ENCODE assay signal across 8 cellular contexts in genomic region chr3:5011555-5012256, GRCh38. TPM values are rescaled to one million over a fixed set of nuclear protein-coding genes. Genes with fewer than 3 reads are reported as not detected.
A peak's percentile ranks its signal among the peaks of the same experiment; 100 is the strongest.
DNase-seq lines count a peak whose midpoint lies in the region; ATAC-seq and FAIRE-seq lines count a peak whose summit lies in the region.

No MANE protein-coding gene starts in this region.

- FAIRE-seq in GM19239 (lab: Jason Lieb, UNC) = peak; percentile 80

- no peak overlapping the region for H3K4me3 Mint-ChIP-seq in CD4-positive, CD25-positive, alpha-beta regulatory T cell
- no peak overlapping the region for H3K4me3 Mint-ChIP-seq in activated T-helper 2 cell treated with anti-CD3 and anti-CD28 coated beads, Interferon-gamma antibody, Interleukin-2, Interleukin-4, amounts not matched to agents 10 μg/mL and 5 μg/mL and 100 μg/mL, durations not matched to agents 14 hours and 24 hours and 36 hours (ENCODE audit: low read depth)

- H3K27me3 ChIP-seq in CD4-positive, CD25-positive, alpha-beta regulatory T cell (ENCODE audit: control insufficient read depth, insufficient read depth, low read length) = no peaks in the 10 kb centered on the region
- no peaks in the 10 kb centered on the region for H3K27me3 ChIP-seq in effector memory CD4-positive, alpha-beta T cell (replicated peaks; ENCODE audit: control insufficient read depth, insufficient read depth, low read length, poor library complexity, severe bottlenecking)

- H3K27ac ChIP-seq in CD4-positive, CD25-positive, alpha-beta regulatory T cell (ENCODE audit: insufficient read depth, low read length, poor library complexity, severe bottlenecking) = no peak overlapping the region
- no peak overlapping the region for H3K27ac ChIP-seq in effector memory CD4-positive, alpha-beta T cell (ENCODE audit: insufficient read depth, low read length, poor library complexity, severe bottlenecking)

- peaks cover 12% of the 10 kb centered on the region for H3K27me3 Mint-ChIP-seq in CD4-positive, CD25-positive, alpha-beta regulatory T cell
- H3K27me3 Mint-ChIP-seq in activated T-helper 2 cell treated with anti-CD3 and anti-CD28 coated beads, Interferon-gamma antibody, Interleukin-2, Interleukin-4, amounts not matched to agents 10 μg/mL and 5 μg/mL and 100 μg/mL, durations not matched to agents 14 hours and 24 hours and 36 hours (ENCODE audit: low read depth) = no peaks in the 10 kb centered on the region

- peaks cover 9% of the 10 kb centered on the region for H3K4me1 ChIP-seq in CD4-positive, CD25-positive, alpha-beta regulatory T cell (ENCODE audit: control insufficient read depth, insufficient read depth, low read length, poor library complexity, severe bottlenecking)
- H3K4me1 ChIP-seq in effector memory CD4-positive, alpha-beta T cell (ENCODE audit: control insufficient read depth, insufficient read depth, low read length, poor library complexity, severe bottlenecking) = peaks cover 22% of the 10 kb centered on the region

- H3K9me3 Mint-ChIP-seq in CD4-positive, CD25-positive, alpha-beta regulatory T cell = no peaks in the 10 kb centered on the region
- no peaks in the 10 kb centered on the region for H3K9me3 Mint-ChIP-seq in activated T-helper 2 cell treated with anti-CD3 and anti-CD28 coated beads, Interferon-gamma antibody, Interleukin-2, Interleukin-4, amounts not matched to agents 10 μg/mL and 5 μg/mL and 100 μg/mL, durations not matched to agents 14 hours and 24 hours and 36 hours

- ATAC-seq in CD4-positive, CD25-positive, alpha-beta regulatory T cell (ENCODE audit: low read depth in 2 of 2) = peak; percentile 34 to 40
- peak; percentile 58 for ATAC-seq in HG03159 (IDR thresholded peaks at IDR 0.05; ENCODE audit: unreplicated experiment)

- no peak overlapping the region for H3K4me3 ChIP-seq in CD4-positive, CD25-positive, alpha-beta regulatory T cell (ENCODE audit: low read depth, low read length)
- H3K4me3 ChIP-seq in effector memory CD4-positive, alpha-beta T cell (ENCODE audit: insufficient read depth, low read depth, low read length, poor library complexity, severe bottlenecking) = no peak overlapping the region

- intact Hi-C loops in activated T-helper 2 cell treated with anti-CD3 and anti-CD28 coated beads, Interferon-gamma antibody, Interleukin-2, Interleukin-4, amounts not matched to agents 10 μg/mL and 5 μg/mL and 100 μg/mL, durations not matched to agents 14 hours and 24 hours and 36 hours (cut with micrococcal nuclease) = no loop called here

- H3K36me3 ChIP-seq in CD4-positive, CD25-positive, alpha-beta regulatory T cell (ENCODE audit: control insufficient read depth, insufficient read depth, low read length) = no peaks in the 10 kb centered on the region
- no peaks in the 10 kb centered on the region for H3K36me3 ChIP-seq in effector memory CD4-positive, alpha-beta T cell (ENCODE audit: control insufficient read depth, insufficient read depth, low read length)

- H3K36me3 Mint-ChIP-seq in CD4-positive, CD25-positive, alpha-beta regulatory T cell = no peaks in the 10 kb centered on the region
- H3K36me3 Mint-ChIP-seq in activated T-helper 2 cell treated with anti-CD3 and anti-CD28 coated beads, Interferon-gamma antibody, Interleukin-2, Interleukin-4, amounts not matched to agents 10 μg/mL and 5 μg/mL and 100 μg/mL, durations not matched to agents 14 hours and 24 hours and 36 hours (ENCODE audit: low read depth) = no peaks in the 10 kb centered on the region

- H3K27ac Mint-ChIP-seq in CD4-positive, CD25-positive, alpha-beta regulatory T cell = no peak overlapping the region
- peak overlapping the region; percentile 13 for H3K27ac Mint-ChIP-seq in activated T-helper 2 cell treated with anti-CD3 and anti-CD28 coated beads, Interferon-gamma antibody, Interleukin-2, Interleukin-4, amounts not matched to agents 10 μg/mL and 5 μg/mL and 100 μg/mL, durations not matched to agents 14 hours and 24 hours and 36 hours

- no peak for DNase-seq in CD4-positive, CD25-positive, alpha-beta regulatory T cell
- DNase-seq in GM19239 (ENCODE audit: insufficient read length, low spot score) (no peak), NCI-H1417 (lab: John Stamatoyannopoulos, UW) (no peak), GOT3 (lab: John Stamatoyannopoulos, UW) (no peak)
- no peak for DNase-seq in activated T-helper 2 cell treated with anti-CD3 and anti-CD28 coated beads, Interferon-gamma antibody, Interleukin-2, Interleukin-4, amounts not matched to agents 10 μg/mL and 5 μg/mL and 100 μg/mL, durations not matched to agents 14 hours and 24 hours and 36 hours (ENCODE audit: low spot score)
- no peak for DNase-seq in stimulated activated CD4-positive, alpha-beta T cell treated with anti-CD3 and anti-CD28 coated beads, Interleukin-15, amount 100 ng/mL, for 24 hours
- DNase-seq in effector memory CD4-positive, alpha-beta T cell = no peak

- no peaks in the 10 kb centered on the region for H3K9me3 ChIP-seq in CD4-positive, CD25-positive, alpha-beta regulatory T cell (ENCODE audit: control insufficient read depth in 2 of 2, low read length in 2 of 2)
- H3K9me3 ChIP-seq in effector memory CD4-positive, alpha-beta T cell (ENCODE audit: control insufficient read depth, low read length) = no peaks in the 10 kb centered on the region

- H3K4me1 Mint-ChIP-seq in CD4-positive, CD25-positive, alpha-beta regulatory T cell = peaks cover 0 to 23% (median 8%) of the 10 kb centered on the region in 4 donors
- H3K4me1 Mint-ChIP-seq in activated T-helper 2 cell treated with anti-CD3 and anti-CD28 coated beads, Interferon-gamma antibody, Interleukin-2, Interleukin-4, amounts not matched to agents 10 μg/mL and 5 μg/mL and 100 μg/mL, durations not matched to agents 14 hours and 24 hours and 36 hours (ENCODE audit: low read depth) = peaks cover 61% of the 10 kb centered on the region

RNA-seq across cellular contexts. Expression of gene BHLHE40, which starts 32.5 kb away (rescaled TPM):
- 44.4 TPM for total RNA-seq in CD4-positive, CD25-positive, alpha-beta regulatory T cell
- 1 to 10 TPM in 1 of 4 donors, under 1 TPM in 3; 0.65 to 1.2 (median 0.71) TPM for polyA plus RNA-seq in CD4-positive, CD25-positive, alpha-beta regulatory T cell
- 421 and 425 TPM in 2 replicates for total RNA-seq in activated T-helper 2 cell treated with anti-CD3 and anti-CD28 coated beads, Interferon-gamma antibody, Interleukin-2, Interleukin-4, amounts not matched to agents 10 μg/mL and 5 μg/mL and 100 μg/mL, durations not matched to agents 14 hours and 24 hours and 36 hours
